9 cellular contexts compared by ENCODE assay signal in the genomic region with DNA sequence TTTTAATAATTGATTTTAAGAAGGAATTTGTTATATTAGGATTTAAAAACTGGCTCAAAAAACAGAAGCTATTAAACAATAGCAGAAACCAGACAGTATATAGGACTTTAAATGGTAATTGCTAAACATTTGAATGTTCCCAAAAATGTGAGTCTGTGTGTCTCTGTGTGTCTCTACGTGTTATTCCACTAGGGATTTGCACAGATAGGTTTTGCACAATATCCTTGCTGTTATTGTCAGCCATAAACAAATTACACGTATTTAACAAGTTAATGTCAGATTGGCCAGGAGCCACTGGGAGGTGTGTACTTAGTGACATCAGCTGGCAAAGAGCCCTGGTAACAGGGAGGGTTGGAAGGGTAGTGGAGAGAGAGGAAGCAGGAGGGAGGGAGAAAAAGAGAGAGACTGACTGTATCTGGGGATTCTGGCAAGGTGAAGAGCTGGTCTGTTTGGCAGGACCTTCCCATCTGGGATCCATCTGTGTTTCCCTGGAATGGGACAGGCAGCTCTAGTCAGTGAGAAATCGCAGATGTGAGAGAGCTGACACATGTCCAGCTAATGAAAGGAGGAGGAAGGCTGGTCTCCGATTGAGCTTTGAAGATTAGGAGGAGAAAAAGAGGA.
DNase-seq lines count a peak whose midpoint lies in the region; TF ChIP-seq lines count a peak whose summit lies in the region.
"Had no signal": no experiment of that assay in that cellular context is flagged by ENCODE, and none has a peak within 500 bp of the region (broad histone marks: within the 10 kb centered on the region; RNA-seq: fewer than 3 reads in every experiment).

No MANE protein-coding gene starts in this region.

- H3K4me2 ChIP-seq in KMS-11 = peak overlapping the region; percentile 22; the same call in 1 of the 2 replicates
- H3K4me2 ChIP-seq: BLaER1 had no signal

- DNase-seq in 8988T (peak; percentile 27), RKO (ENCODE audit: low spot score) (peak; percentile 50), T-helper 1 cell (no peak), NK-92 (lab: John Stamatoyannopoulos, UW; ENCODE audit: unreplicated experiment) (no peak)
- no peak for DNase-seq in stimulated activated CD4-positive, alpha-beta T cell treated with anti-CD3 and anti-CD28 coated beads, Interleukin-2, amount 100 ng/mL, for 48 hours

- H3K27me3 ChIP-seq in KMS-11 (ENCODE audit: insufficient read depth, low read depth) = no peaks in the 10 kb centered on the region
- no peaks in the 10 kb centered on the region for H3K27me3 ChIP-seq in esophagus (ENCODE audit: control insufficient read depth in 1 of 2, insufficient read depth in 2 of 2, low read length in 2 of 2)
- no peaks in the 10 kb centered on the region for H3K27me3 ChIP-seq in muscle layer of duodenum (ENCODE audit: low read depth, low read length)
- H3K27me3 ChIP-seq: BLaER1 had no signal

- H3K36me3 ChIP-seq in KMS-11 (ENCODE audit: insufficient read depth) (no peaks in the 10 kb centered on the region), esophagus (ENCODE audit: control insufficient read depth in 2 of 2, insufficient read depth in 2 of 2, low read length in 1 of 2) (no peaks in the 10 kb centered on the region), muscle layer of duodenum (ENCODE audit: control insufficient read depth in 1 of 2, insufficient read depth in 2 of 2, low read length in 2 of 2) (no peaks in the 10 kb centered on the region)

- no peak overlapping the region for H3K9ac ChIP-seq in KMS-11
- H3K9ac ChIP-seq: BLaER1 had no signal

- no peak overlapping the region for H2AFZ ChIP-seq in KMS-11 (ENCODE audit: low read depth)

- 17 to 25% methylated on average over 4 of the region's 4 CpGs for WGBS in esophagus, 2 donors

- H3K4me3 ChIP-seq in KMS-11 (IDR thresholded peaks at IDR 0.05; ENCODE audit: insufficient read depth, low read depth, low read length) (no peak overlapping the region), esophagus (ENCODE audit: low read depth in 1 of 2, low read length in 2 of 2) (peak overlapping the region in 1 of 2 donors; percentile 4), muscle layer of duodenum (ENCODE audit: low read depth in 1 of 2, low read length in 2 of 2) (peak overlapping the region; percentile 11 to 30)
- H3K4me3 ChIP-seq: BLaER1 had no signal

- H3K9me3 ChIP-seq in esophagus (ENCODE audit: control insufficient read depth in 2 of 2, insufficient read depth in 1 of 2, low read depth in 1 of 2, low read length in 1 of 2) = no peaks in the 10 kb centered on the region
- H3K9me3 ChIP-seq in muscle layer of duodenum (ENCODE audit: control insufficient read depth in 1 of 2, low read length in 2 of 2) = no peaks in the 10 kb centered on the region
- H3K9me3 ChIP-seq: BLaER1 had no signal

- H4K20me1 ChIP-seq in KMS-11 (ENCODE audit: insufficient read depth) = no peaks in the 10 kb centered on the region

- H3K27ac ChIP-seq in KMS-11 (no peak overlapping the region; the same call in 1 of the 2 replicates), esophagus (ENCODE audit: low read depth in 2 of 2, low read length in 1 of 2) (peak overlapping the region; percentile 38 to 49), muscle layer of duodenum (ENCODE audit: low read length) (peak overlapping the region; percentile 29)
- H3K27ac ChIP-seq: BLaER1 had no signal

- H3K79me2 ChIP-seq in KMS-11 (ENCODE audit: insufficient read depth, low read depth) = no peaks in the 10 kb centered on the region

- peaks cover 64% of the 10 kb centered on the region for H3K4me1 ChIP-seq in KMS-11 (ENCODE audit: low read depth, poor library complexity, severe bottlenecking)
- H3K4me1 ChIP-seq in esophagus (ENCODE audit: control insufficient read depth in 2 of 2, insufficient read depth in 2 of 2, low read length in 1 of 2) = no peaks in the 10 kb centered on the region
- H3K4me1 ChIP-seq in muscle layer of duodenum (ENCODE audit: control insufficient read depth in 1 of 2, insufficient read depth in 2 of 2, low read length in 2 of 2) = peaks cover 0 to 23% of the 10 kb centered on the region in 2 donors

- TF ChIP-seq CTCF in KMS-11 (conservative IDR thresholded peaks at IDR 0.05; ENCODE audit: low read depth, low read length) = no peak

Comparison
In these comparisons a context has a peak if more than half of its experiments do, and no peak if none do; other contexts are left out.
1. DNase-seq: peak in 8988T (single experiment) and RKO (single experiment); none in stimulated activated CD4-positive, alpha-beta T cell treated with anti-CD3 and anti-CD28 coated beads, Interleukin-2, amount 100 ng/mL, for 48 hours (0 of 2), T-helper 1 cell (0 of 5) and NK-92 (single experiment).